In the genomic region with DNA sequence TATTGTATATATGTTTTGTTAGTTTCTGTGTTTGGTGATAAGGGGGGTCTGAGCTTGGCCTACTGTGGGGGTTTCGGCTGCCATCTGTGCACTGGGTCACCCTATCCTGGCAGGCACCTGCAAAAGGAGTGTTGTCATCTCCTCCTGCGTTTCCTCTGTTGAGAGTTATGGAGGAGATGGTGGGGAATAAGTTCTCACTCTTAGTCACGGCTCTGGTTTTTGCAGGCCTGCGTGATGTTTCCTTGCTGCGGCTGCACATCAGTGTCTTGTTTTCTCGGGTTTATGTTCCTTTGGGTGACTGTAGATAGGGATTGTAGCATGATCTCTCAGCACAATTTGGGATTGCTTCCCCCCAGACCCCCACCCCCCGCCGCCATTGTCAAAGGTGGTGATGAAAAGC, we compare ENCODE assay signal across 15 cellular contexts. TPM values are rescaled to one million over a fixed set of nuclear protein-coding genes. Genes with fewer than 3 reads are reported as not detected.
DNase-seq lines count a peak whose midpoint lies in the region; ATAC-seq and TF ChIP-seq lines count a peak whose summit lies in the region.
"Had no signal": no experiment of that assay in that cellular context is flagged by ENCODE, and none has a peak within 500 bp of the region (broad histone marks: within the 10 kb centered on the region; RNA-seq: fewer than 3 reads in every experiment).

No MANE protein-coding gene starts in this region.

- H3K4me1 ChIP-seq in effector memory CD4-positive, alpha-beta T cell (ENCODE audit: control insufficient read depth, insufficient read depth, low read length, poor library complexity, severe bottlenecking): peaks cover 50% of the 10 kb centered on the region
- H3K4me1 ChIP-seq in colonic mucosa: peaks cover 12% of the 10 kb centered on the region

- TF ChIP-seq CTCF in WTC11 (IDR thresholded peaks at IDR 0.05) (no peak), colonic mucosa (IDR thresholded peaks at IDR 0.05) (no peak)

- H3K9ac ChIP-seq in colonic mucosa (ENCODE audit: low read depth in 2 of 2, low read length in 2 of 2): no peak overlapping the region

- H3K4me3 Mint-ChIP-seq in WTC11: no peak overlapping the region

- no peaks in the 10 kb centered on the region for H3K27me3 Mint-ChIP-seq in WTC11 (ENCODE audit: low read depth)

- intact Hi-C loops in colonic mucosa (cut with DNase I): no loop called here

- H3K27ac Mint-ChIP-seq in WTC11: peak overlapping the region; percentile 4; the same call in 1 of the 2 replicates

- H3K36me3 ChIP-seq in effector memory CD4-positive, alpha-beta T cell (ENCODE audit: control insufficient read depth, insufficient read depth, low read length): peaks cover 41% of the 10 kb centered on the region
- no peaks in the 10 kb centered on the region for H3K36me3 ChIP-seq in colonic mucosa

- CTCF ChIA-PET in WTC11 (lab: Charles Lee): no interaction called here

- ATAC-seq in WTC11: no peak
- ATAC-seq in stimulated activated naive CD8-positive, alpha-beta T cell treated with anti-CD3 and anti-CD28 coated beads, Interleukin-15, Interleukin-2, amounts not matched to agents 100 U/mL and 50 U/mL, for 24 hours: peak; percentile 55
- ATAC-seq: gastrocnemius medialis, psoas muscle had no signal

- no peak overlapping the region for H3K4me3 ChIP-seq in effector memory CD4-positive, alpha-beta T cell (ENCODE audit: insufficient read depth, low read depth, low read length, poor library complexity, severe bottlenecking)
- H3K4me3 ChIP-seq in colonic mucosa: no peak overlapping the region
- H3K4me3 ChIP-seq: gastrocnemius medialis, mucosa of descending colon, PC-9, psoas muscle had no signal

- DNase-seq in activated naive CD4-positive, alpha-beta T cell treated with Interleukin-2 at 50 U/mL for 16 hours: peak; percentile 24
- no peak for DNase-seq in activated naive CD4-positive, alpha-beta T cell treated with anti-CD3 and anti-CD28 coated beads, Interleukin-2, amount 50 U/mL, for 16 hours
- no peak for DNase-seq in WTC11 (ENCODE audit: low spot score)
- no peak for DNase-seq in effector memory CD4-positive, alpha-beta T cell
- DNase-seq in stimulated activated naive CD8-positive, alpha-beta T cell treated with anti-CD3 and anti-CD28 coated beads, Interleukin-15, Interleukin-2, amounts not matched to agents 100 U/mL and 50 U/mL, for 24 hours: no peak
- no peak for DNase-seq in colonic mucosa
- DNase-seq in foreskin melanocyte: no peak
- no peak for DNase-seq in NCI-H2227 treated with DMSO at 0.1 percent for 48 hours (lab: John Stamatoyannopoulos, UW)
- DNase-seq: brain microvascular endothelial cell, gastrocnemius medialis, KBM-7, mucosa of descending colon, NCI-H1417 treated with DMSO at 0.1 percent for 48 hours, PC-9, psoas muscle had no signal

- H3K27me3 ChIP-seq in effector memory CD4-positive, alpha-beta T cell (replicated peaks; ENCODE audit: control insufficient read depth, insufficient read depth, low read length, poor library complexity, severe bottlenecking): no peaks in the 10 kb centered on the region
- H3K27me3 ChIP-seq in colonic mucosa: no peaks in the 10 kb centered on the region
- H3K27me3 ChIP-seq: brain microvascular endothelial cell, gastrocnemius medialis had no signal

- POLR2A ChIA-PET in WTC11 (lab: Charles Lee): no interaction called here

- peaks cover 30% of the 10 kb centered on the region for H3K4me1 Mint-ChIP-seq in WTC11

- H3K9me3 Mint-ChIP-seq in WTC11: no peaks in the 10 kb centered on the region

- H3K9me3 ChIP-seq in effector memory CD4-positive, alpha-beta T cell (ENCODE audit: control insufficient read depth, low read length): no peaks in the 10 kb centered on the region
- H3K9me3 ChIP-seq in colonic mucosa: no peaks in the 10 kb centered on the region
- H3K9me3 ChIP-seq: gastrocnemius medialis, mucosa of descending colon, psoas muscle had no signal

- H3K36me3 Mint-ChIP-seq in WTC11: peaks cover 19% of the 10 kb centered on the region

- H3K27ac ChIP-seq in effector memory CD4-positive, alpha-beta T cell (ENCODE audit: insufficient read depth, low read length, poor library complexity, severe bottlenecking): peak overlapping the region; percentile 36
- H3K27ac ChIP-seq in colonic mucosa: no peak overlapping the region
- H3K27ac ChIP-seq: brain microvascular endothelial cell, gastrocnemius medialis, PC-9, psoas muscle had no signal

TF ChIP-seq in WTC11, 78 proteins besides CTCF, POLR2A, EP300 and RAD21 (continues in another document):
- no peak for TF ChIP-seq NR2C2 (CRISPR knock-in tag; IDR thresholded peaks at IDR 0.05)
- TF ChIP-seq, protein P1, sequence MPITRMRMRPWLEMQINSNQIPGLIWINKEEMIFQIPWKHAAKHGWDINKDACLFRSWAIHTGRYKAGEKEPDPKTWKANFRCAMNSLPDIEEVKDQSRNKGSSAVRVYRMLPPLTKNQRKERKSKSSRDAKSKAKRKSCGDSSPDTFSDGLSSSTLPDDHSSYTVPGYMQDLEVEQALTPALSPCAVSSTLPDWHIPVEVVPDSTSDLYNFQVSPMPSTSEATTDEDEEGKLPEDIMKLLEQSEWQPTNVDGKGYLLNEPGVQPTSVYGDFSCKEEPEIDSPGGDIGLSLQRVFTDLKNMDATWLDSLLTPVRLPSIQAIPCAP (CRISPR knock-in tag; IDR thresholded peaks at IDR 0.05): no peak
- TF ChIP-seq IRF2 (CRISPR knock-in tag; IDR thresholded peaks at IDR 0.05; ENCODE audit: borderline replicate concordance, low read depth): no peak
- no peak for TF ChIP-seq ZNF317 (CRISPR knock-in tag; IDR thresholded peaks at IDR 0.05; ENCODE audit: borderline replicate concordance, low read depth)
- TF ChIP-seq CREB1 (CRISPR knock-in tag; IDR thresholded peaks at IDR 0.05): no peak
- TF ChIP-seq RORB (CRISPR knock-in tag; IDR thresholded peaks at IDR 0.05): no peak
- TF ChIP-seq ZNF121 (CRISPR knock-in tag; IDR thresholded peaks at IDR 0.05): no peak
- TF ChIP-seq, protein P2, sequence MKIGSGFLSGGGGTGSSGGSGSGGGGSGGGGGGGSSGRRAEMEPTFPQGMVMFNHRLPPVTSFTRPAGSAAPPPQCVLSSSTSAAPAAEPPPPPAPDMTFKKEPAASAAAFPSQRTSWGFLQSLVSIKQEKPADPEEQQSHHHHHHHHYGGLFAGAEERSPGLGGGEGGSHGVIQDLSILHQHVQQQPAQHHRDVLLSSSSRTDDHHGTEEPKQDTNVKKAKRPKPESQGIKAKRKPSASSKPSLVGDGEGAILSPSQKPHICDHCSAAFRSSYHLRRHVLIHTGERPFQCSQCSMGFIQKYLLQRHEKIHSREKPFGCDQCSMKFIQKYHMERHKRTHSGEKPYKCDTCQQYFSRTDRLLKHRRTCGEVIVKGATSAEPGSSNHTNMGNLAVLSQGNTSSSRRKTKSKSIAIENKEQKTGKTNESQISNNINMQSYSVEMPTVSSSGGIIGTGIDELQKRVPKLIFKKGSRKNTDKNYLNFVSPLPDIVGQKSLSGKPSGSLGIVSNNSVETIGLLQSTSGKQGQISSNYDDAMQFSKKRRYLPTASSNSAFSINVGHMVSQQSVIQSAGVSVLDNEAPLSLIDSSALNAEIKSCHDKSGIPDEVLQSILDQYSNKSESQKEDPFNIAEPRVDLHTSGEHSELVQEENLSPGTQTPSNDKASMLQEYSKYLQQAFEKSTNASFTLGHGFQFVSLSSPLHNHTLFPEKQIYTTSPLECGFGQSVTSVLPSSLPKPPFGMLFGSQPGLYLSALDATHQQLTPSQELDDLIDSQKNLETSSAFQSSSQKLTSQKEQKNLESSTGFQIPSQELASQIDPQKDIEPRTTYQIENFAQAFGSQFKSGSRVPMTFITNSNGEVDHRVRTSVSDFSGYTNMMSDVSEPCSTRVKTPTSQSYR (CRISPR knock-in tag; IDR thresholded peaks at IDR 0.05): no peak
- no peak for TF ChIP-seq NFE2L1 (CRISPR knock-in tag; IDR thresholded peaks at IDR 0.05)
- TF ChIP-seq, protein P3, sequence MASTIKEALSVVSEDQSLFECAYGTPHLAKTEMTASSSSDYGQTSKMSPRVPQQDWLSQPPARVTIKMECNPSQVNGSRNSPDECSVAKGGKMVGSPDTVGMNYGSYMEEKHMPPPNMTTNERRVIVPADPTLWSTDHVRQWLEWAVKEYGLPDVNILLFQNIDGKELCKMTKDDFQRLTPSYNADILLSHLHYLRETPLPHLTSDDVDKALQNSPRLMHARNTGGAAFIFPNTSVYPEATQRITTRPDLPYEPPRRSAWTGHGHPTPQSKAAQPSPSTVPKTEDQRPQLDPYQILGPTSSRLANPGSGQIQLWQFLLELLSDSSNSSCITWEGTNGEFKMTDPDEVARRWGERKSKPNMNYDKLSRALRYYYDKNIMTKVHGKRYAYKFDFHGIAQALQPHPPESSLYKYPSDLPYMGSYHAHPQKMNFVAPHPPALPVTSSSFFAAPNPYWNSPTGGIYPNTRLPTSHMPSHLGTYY (CRISPR knock-in tag; IDR thresholded peaks at IDR 0.05): no peak
- TF ChIP-seq, protein P4, sequence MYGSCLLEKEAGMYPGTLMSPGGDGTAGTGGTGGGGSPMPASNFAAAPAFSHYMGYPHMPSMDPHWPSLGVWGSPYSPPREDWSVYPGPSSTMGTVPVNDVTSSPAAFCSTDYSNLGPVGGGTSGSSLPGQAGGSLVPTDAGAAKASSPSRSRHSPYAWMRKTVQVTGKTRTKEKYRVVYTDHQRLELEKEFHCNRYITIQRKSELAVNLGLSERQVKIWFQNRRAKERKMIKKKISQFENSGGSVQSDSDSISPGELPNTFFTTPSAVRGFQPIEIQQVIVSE (CRISPR knock-in tag; IDR thresholded peaks at IDR 0.05; ENCODE audit: borderline replicate concordance): no peak
- TF ChIP-seq, protein P5, sequence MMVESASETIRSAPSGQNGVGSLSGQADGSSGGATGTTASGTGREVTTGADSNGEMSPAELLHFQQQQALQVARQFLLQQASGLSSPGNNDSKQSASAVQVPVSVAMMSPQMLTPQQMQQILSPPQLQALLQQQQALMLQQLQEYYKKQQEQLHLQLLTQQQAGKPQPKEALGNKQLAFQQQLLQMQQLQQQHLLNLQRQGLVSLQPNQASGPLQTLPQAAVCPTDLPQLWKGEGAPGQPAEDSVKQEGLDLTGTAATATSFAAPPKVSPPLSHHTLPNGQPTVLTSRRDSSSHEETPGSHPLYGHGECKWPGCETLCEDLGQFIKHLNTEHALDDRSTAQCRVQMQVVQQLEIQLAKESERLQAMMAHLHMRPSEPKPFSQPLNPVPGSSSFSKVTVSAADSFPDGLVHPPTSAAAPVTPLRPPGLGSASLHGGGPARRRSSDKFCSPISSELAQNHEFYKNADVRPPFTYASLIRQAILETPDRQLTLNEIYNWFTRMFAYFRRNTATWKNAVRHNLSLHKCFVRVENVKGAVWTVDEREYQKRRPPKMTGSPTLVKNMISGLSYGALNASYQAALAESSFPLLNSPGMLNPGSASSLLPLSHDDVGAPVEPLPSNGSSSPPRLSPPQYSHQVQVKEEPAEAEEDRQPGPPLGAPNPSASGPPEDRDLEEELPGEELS (CRISPR knock-in tag; IDR thresholded peaks at IDR 0.05): no peak
- TF ChIP-seq CBFB (CRISPR knock-in tag; IDR thresholded peaks at IDR 0.05; ENCODE audit: low read depth): no peak
- TF ChIP-seq NR3C1 (CRISPR knock-in tag; conservative IDR thresholded peaks at IDR 0.05; ENCODE audit: low read depth): no peak

RNA-seq across cellular contexts. Expression of a gene that starts 36.8 kb away (rescaled TPM):
- 30.7 to 32.7 TPM (median 32.0 TPM) in 3 replicates for total RNA-seq in WTC11 (2021)
- total RNA-seq in colonic mucosa: 10 to 100 TPM; 34.8 to 38.0 TPM

RNA-seq across cellular contexts. Expression of a gene that starts 52.0 kb away (rescaled TPM):
- 5.5 to 6.0 TPM (median 5.7 TPM) in 3 replicates for total RNA-seq in WTC11 (2021)
- total RNA-seq in colonic mucosa: 1 to 10 TPM; 1.0 to 3.3 TPM

RNA-seq across cellular contexts. Expression of a gene that starts 58.0 kb away (rescaled TPM):
- total RNA-seq in WTC11 (2021) (0.41 to 0.48 TPM (median 0.46 TPM) in 3 replicates), colonic mucosa (1 to 10 TPM; 2.1 to 3.6 TPM)
